14 cellular contexts compared by ENCODE assay signal in genomic region chr2:8153258-8153718, GRCh38.
DNase-seq lines count a peak whose midpoint lies in the region; ATAC-seq and TF ChIP-seq lines count a peak whose summit lies in the region.
"Had no signal": no experiment of that assay in that cellular context is flagged by ENCODE, and none has a peak within 500 bp of the region (broad histone marks: within the 10 kb centered on the region; RNA-seq: fewer than 3 reads in every experiment).

No MANE protein-coding gene starts in this region.

- peak overlapping the region; percentile 34 for H2AK5ac ChIP-seq in mesenchymal stem cell (ENCODE audit: low read length, severe bottlenecking)

- H3K9me3 ChIP-seq in mesenchymal stem cell (ENCODE audit: control insufficient read depth, low read length): peaks cover 9% of the 10 kb centered on the region
- H3K9me3 ChIP-seq: tibial artery had no signal

- no peak overlapping the region for H3K23ac ChIP-seq in mesenchymal stem cell (ENCODE audit: low read length in 2 of 2)

- no peak overlapping the region for H2BK15ac ChIP-seq in mesenchymal stem cell (ENCODE audit: low read depth, poor library complexity, severe bottlenecking)

- no peak for TF ChIP-seq CTCF in dorsolateral prefrontal cortex (IDR thresholded peaks at IDR 0.05 in 54 of 56, conservative IDR thresholded peaks at IDR 0.05 in 2 of 56; ENCODE audit: low read depth in 1 of 56, partially characterized antibody in 56 of 56)

- peak overlapping the region in 1 of 2 experiments; percentile 53 for H3K14ac ChIP-seq in mesenchymal stem cell (ENCODE audit: low read length in 2 of 2)

- no peak for DNase-seq in mesenchymal stem cell
- no peak for DNase-seq in NCI-H2196 (lab: John Stamatoyannopoulos, UW; ENCODE audit: unreplicated experiment)
- DNase-seq in dorsolateral prefrontal cortex: no peak
- no peak for DNase-seq in COLO668 (lab: John Stamatoyannopoulos, UW; ENCODE audit: unreplicated experiment)
- DNase-seq in NCI-H2081 (lab: John Stamatoyannopoulos, UW): no peak
- DNase-seq: activated CD8-positive, alpha-beta memory T cell treated with anti-CD3 and anti-CD28 coated beads, Interleukin-2, amount 50 U/mL, for 4 hours; CD8-positive, alpha-beta memory T cell; effector CD8-positive, alpha-beta T cell; NCI-H446 treated with DMSO at 0.1 percent for 48 hours; Right ventricle myocardium superior; tibial artery had no signal

- H3K27me3 ChIP-seq in mesenchymal stem cell (ENCODE audit: control insufficient read depth in 1 of 2, insufficient read depth in 1 of 2, low read length in 2 of 2) (no peaks in the 10 kb centered on the region), dorsolateral prefrontal cortex (peaks cover 0 to 5% (median 0%) of the 10 kb centered on the region in 45 donors)
- H3K27me3 ChIP-seq: tibial artery had no signal

- intact Hi-C loops in dorsolateral prefrontal cortex (cut with DNase I): no loop called here

- WGBS in mesenchymal stem cell: 97% methylated on average over 7 of the region's 8 CpGs

- H3K79me1 ChIP-seq in mesenchymal stem cell (replicated peaks; ENCODE audit: low read length, poor library complexity, severe bottlenecking): no peaks in the 10 kb centered on the region

- no peak overlapping the region for H4K8ac ChIP-seq in mesenchymal stem cell (ENCODE audit: low read length)

- H3K18ac ChIP-seq in mesenchymal stem cell (ENCODE audit: low read depth in 1 of 2, low read length in 2 of 2): no peak overlapping the region

- no peak overlapping the region for H4K91ac ChIP-seq in mesenchymal stem cell (ENCODE audit: low read length)

- H3K4me2 ChIP-seq in mesenchymal stem cell (ENCODE audit: low read length, poor library complexity, severe bottlenecking): no peak overlapping the region

- no peak overlapping the region for H2BK120ac ChIP-seq in mesenchymal stem cell (ENCODE audit: low read depth, low read length)

- H3K36me3 ChIP-seq in mesenchymal stem cell (ENCODE audit: control insufficient read depth in 1 of 2, insufficient read depth in 2 of 2, low read depth in 1 of 2, low read length in 2 of 2): no peaks in the 10 kb centered on the region
- H3K36me3 ChIP-seq: tibial artery had no signal

- H3K27ac ChIP-seq in mesenchymal stem cell (ENCODE audit: low read length, poor library complexity, severe bottlenecking): no peak overlapping the region
- H3K27ac ChIP-seq in dorsolateral prefrontal cortex: no peak overlapping the region
- H3K27ac ChIP-seq: tibial artery had no signal

- H3K4me3 ChIP-seq in mesenchymal stem cell (ENCODE audit: insufficient read depth in 1 of 2, low read depth in 1 of 2, low read length in 2 of 2) (no peak overlapping the region), dorsolateral prefrontal cortex (no peak overlapping the region)
- H3K4me3 ChIP-seq: tibial artery had no signal

- H2BK5ac ChIP-seq in mesenchymal stem cell (ENCODE audit: low read depth, low read length, poor library complexity, severe bottlenecking): no peak overlapping the region

- no peak overlapping the region for H2BK12ac ChIP-seq in mesenchymal stem cell (ENCODE audit: low read length in 2 of 2)

- no peak overlapping the region for H3K4ac ChIP-seq in mesenchymal stem cell (ENCODE audit: low read depth in 1 of 2, low read length in 2 of 2)

- H3K4me1 ChIP-seq in mesenchymal stem cell (ENCODE audit: control insufficient read depth, insufficient read depth, low read depth, low read length): peaks cover 16% of the 10 kb centered on the region

- no peak overlapping the region for H3K9ac ChIP-seq in mesenchymal stem cell (ENCODE audit: low read length)

- H2AFZ ChIP-seq in mesenchymal stem cell (ENCODE audit: low read depth, low read length): no peak overlapping the region

- peak; percentile 11 for ATAC-seq in GM19035 (IDR thresholded peaks at IDR 0.05; ENCODE audit: unreplicated experiment)
- peak; percentile 39 for ATAC-seq in GM21528 (IDR thresholded peaks at IDR 0.05; ENCODE audit: low FRiP score, unreplicated experiment)
- ATAC-seq in HG03378 (IDR thresholded peaks at IDR 0.05; ENCODE audit: unreplicated experiment): peak; percentile 11
